In genomic region chr2:193868833-193869232, GRCh38 we compare ENCODE assay signal across 18 cellular contexts.
DNase-seq lines count a peak whose midpoint lies in the region; ATAC-seq and TF ChIP-seq lines count a peak whose summit lies in the region.
"Had no signal": no experiment of that assay in that cellular context is flagged by ENCODE, and none has a peak within 500 bp of the region (broad histone marks: within the 10 kb centered on the region; RNA-seq: fewer than 3 reads in every experiment).

No MANE protein-coding gene starts in this region.

- peak; percentile 31 for ATAC-seq in stimulated activated memory B cell treated with anti-CD40 and anti-IgM and Interleukin-4, amounts not matched to agents 10 μg/mL and 1 μg/mL and 100 μg/mL, for 72 hours
- ATAC-seq in GM21381 (IDR thresholded peaks at IDR 0.05; ENCODE audit: unreplicated experiment) (no peak), HG03439 (IDR thresholded peaks at IDR 0.05; ENCODE audit: unreplicated experiment) (no peak), HG03521 (IDR thresholded peaks at IDR 0.05; ENCODE audit: unreplicated experiment) (no peak)
- ATAC-seq: pancreas had no signal

- H3K36me3 Mint-ChIP-seq in chondrocyte (ENCODE audit: low read depth) = peaks cover 2% of the 10 kb centered on the region
- H3K36me3 Mint-ChIP-seq in stimulated activated memory B cell treated with anti-CD40 and anti-IgM and Interleukin-4, amounts not matched to agents 10 μg/mL and 1 μg/mL and 100 μg/mL, for 72 hours = no peaks in the 10 kb centered on the region
- H3K36me3 Mint-ChIP-seq: activated naive CD4-positive, alpha-beta T cell treated with anti-CD3 and anti-CD28 coated beads, Interleukin-2, amount 10 ng/mL, durations not matched to agents 7 days and 5 days; naive B cell had no signal

- no peak for TF ChIP-seq CTCF in chondrocyte (IDR thresholded peaks at IDR 0.05)

- peaks cover 5% of the 10 kb centered on the region for H3K9me3 Mint-ChIP-seq in chondrocyte (ENCODE audit: low read depth)
- no peaks in the 10 kb centered on the region for H3K9me3 Mint-ChIP-seq in stimulated activated memory B cell treated with anti-CD40 and anti-IgM and Interleukin-4, amounts not matched to agents 10 μg/mL and 1 μg/mL and 100 μg/mL, for 72 hours
- H3K9me3 Mint-ChIP-seq: activated naive CD4-positive, alpha-beta T cell treated with anti-CD3 and anti-CD28 coated beads, Interleukin-2, amount 10 ng/mL, durations not matched to agents 7 days and 5 days had no signal

- H3K27ac Mint-ChIP-seq in chondrocyte (ENCODE audit: unreplicated experiment) = no peak overlapping the region
- no peak overlapping the region for H3K27ac Mint-ChIP-seq in stimulated activated memory B cell treated with anti-CD40 and anti-IgM and Interleukin-4, amounts not matched to agents 10 μg/mL and 1 μg/mL and 100 μg/mL, for 72 hours
- H3K27ac Mint-ChIP-seq: activated naive CD4-positive, alpha-beta T cell treated with anti-CD3 and anti-CD28 coated beads, Interleukin-2, amount 10 ng/mL, durations not matched to agents 7 days and 5 days; naive B cell had no signal

- H3K4me3 Mint-ChIP-seq in chondrocyte (ENCODE audit: unreplicated experiment) = no peak overlapping the region
- H3K4me3 Mint-ChIP-seq in stimulated activated memory B cell treated with anti-CD40 and anti-IgM and Interleukin-4, amounts not matched to agents 10 μg/mL and 1 μg/mL and 100 μg/mL, for 72 hours = no peak overlapping the region
- H3K4me3 Mint-ChIP-seq: activated naive CD4-positive, alpha-beta T cell treated with anti-CD3 and anti-CD28 coated beads, Interleukin-2, amount 10 ng/mL, durations not matched to agents 7 days and 5 days; naive B cell had no signal

- DNase-seq in H4 (ENCODE audit: low spot score) (peak; percentile 25), NCI-H446 (lab: John Stamatoyannopoulos, UW) (peak; percentile 52 to 82), chondrocyte (ENCODE audit: low spot score) (peak; percentile 37)
- DNase-seq: activated CD4-positive, alpha-beta T cell treated with anti-CD3 and anti-CD28 coated beads, Interleukin-2, amount 50 U/mL, for 1 hour; activated naive CD4-positive, alpha-beta T cell treated with anti-CD3 and anti-CD28 coated beads, Interleukin-2, amount 10 ng/mL, durations not matched to agents 7 days and 5 days; lower lobe of right lung; naive B cell; NCI-H2081 treated with DMSO at 0.1 percent for 48 hours; NCI-H526 treated with DMSO at 0.1 percent for 48 hours; pancreas; PC-9; stimulated activated CD4-positive, alpha-beta T cell treated with anti-CD3 and anti-CD28 coated beads, Interleukin-4, amount 100 ng/mL, for 4 hours; stimulated activated CD8-positive, alpha-beta memory T cell treated with anti-CD3 and anti-CD28 coated beads, Interleukin-4, amount 100 ng/mL, for 48 hours; testis had no signal

- H3K27me3 Mint-ChIP-seq in chondrocyte (ENCODE audit: low read depth) = no peaks in the 10 kb centered on the region
- no peaks in the 10 kb centered on the region for H3K27me3 Mint-ChIP-seq in stimulated activated memory B cell treated with anti-CD40 and anti-IgM and Interleukin-4, amounts not matched to agents 10 μg/mL and 1 μg/mL and 100 μg/mL, for 72 hours
- H3K27me3 Mint-ChIP-seq: activated naive CD4-positive, alpha-beta T cell treated with anti-CD3 and anti-CD28 coated beads, Interleukin-2, amount 10 ng/mL, durations not matched to agents 7 days and 5 days; naive B cell had no signal

- H3K4me1 Mint-ChIP-seq in chondrocyte (ENCODE audit: low read depth) = no peaks in the 10 kb centered on the region
- no peaks in the 10 kb centered on the region for H3K4me1 Mint-ChIP-seq in stimulated activated memory B cell treated with anti-CD40 and anti-IgM and Interleukin-4, amounts not matched to agents 10 μg/mL and 1 μg/mL and 100 μg/mL, for 72 hours
- H3K4me1 Mint-ChIP-seq: activated naive CD4-positive, alpha-beta T cell treated with anti-CD3 and anti-CD28 coated beads, Interleukin-2, amount 10 ng/mL, durations not matched to agents 7 days and 5 days; naive B cell had no signal
